8 cellular contexts compared by ENCODE assay signal in genomic region chr9:129006328-129007034, GRCh38. TPM values are rescaled to one million over a fixed set of nuclear protein-coding genes. Genes with fewer than 3 reads are reported as not detected.
DNase-seq lines count a peak whose midpoint lies in the region; ATAC-seq, FAIRE-seq and TF ChIP-seq lines count a peak whose summit lies in the region.

No MANE protein-coding gene starts in this region.

- peak; percentile 82 for ATAC-seq in PC-3
- ATAC-seq in gastroesophageal sphincter, result peak; percentile 88
- ATAC-seq in HG02970 (IDR thresholded peaks at IDR 0.05; ENCODE audit: low FRiP score, unreplicated experiment), result no peak

- H3K4me3 Mint-ChIP-seq in Calu3 (ENCODE audit: low read depth, unreplicated experiment) (no peak overlapping the region), osteocyte (ENCODE audit: unreplicated experiment) (no peak overlapping the region)
- no peak overlapping the region for H3K4me3 Mint-ChIP-seq in activated naive CD4-positive, alpha-beta T cell treated with anti-CD3 and anti-CD28 coated beads, Interleukin-2, amount 10 ng/mL, durations not matched to agents 7 days and 5 days

- POLR2A ChIA-PET in PC-3 (lab: Charles Lee; ENCODE audit: unreplicated experiment), result no interaction called here

- H3K27me3 Mint-ChIP-seq in Calu3 (ENCODE audit: unreplicated experiment) (no peaks in the 10 kb centered on the region), osteocyte (ENCODE audit: unreplicated experiment) (no peaks in the 10 kb centered on the region)
- H3K27me3 Mint-ChIP-seq in activated naive CD4-positive, alpha-beta T cell treated with anti-CD3 and anti-CD28 coated beads, Interleukin-2, amount 10 ng/mL, durations not matched to agents 7 days and 5 days, result no peaks in the 10 kb centered on the region

- no peak for TF ChIP-seq POLR2A in gastroesophageal sphincter (IDR thresholded peaks at IDR 0.05)

- H2AFZ ChIP-seq in PC-3 (ENCODE audit: low read length), result no peak overlapping the region

- no peaks in the 10 kb centered on the region for H3K9me3 Mint-ChIP-seq in Calu3 (ENCODE audit: low read depth, unreplicated experiment)
- H3K9me3 Mint-ChIP-seq in activated naive CD4-positive, alpha-beta T cell treated with anti-CD3 and anti-CD28 coated beads, Interleukin-2, amount 10 ng/mL, durations not matched to agents 7 days and 5 days, result no peaks in the 10 kb centered on the region
- H3K9me3 Mint-ChIP-seq in osteocyte (ENCODE audit: unreplicated experiment), result no peaks in the 10 kb centered on the region

- no peaks in the 10 kb centered on the region for H4K20me1 ChIP-seq in PC-3 (ENCODE audit: low read length)

- H3K4me1 ChIP-seq in PC-3 (ENCODE audit: insufficient read depth, low read length), result no peaks in the 10 kb centered on the region
- peaks cover 0 to 21% (median 7%) of the 10 kb centered on the region in 3 donors for H3K4me1 ChIP-seq in gastroesophageal sphincter

- H3K27ac ChIP-seq in PC-3 (ENCODE audit: low read length) (no peak overlapping the region), gastroesophageal sphincter (peak overlapping the region in 3 of 4 donors; percentile 60 to 68 (median 67))

- H3K36me3 ChIP-seq in PC-3 (ENCODE audit: low read depth, low read length) (peaks cover 12% of the 10 kb centered on the region; the same call in 1 of the 2 replicates), gastroesophageal sphincter (peaks cover 0 to 94% of the 10 kb centered on the region in 2 donors)

- H3K9ac ChIP-seq in PC-3 (ENCODE audit: low read length), result no peak overlapping the region

- H3K79me2 ChIP-seq in PC-3 (ENCODE audit: low read length), result no peaks in the 10 kb centered on the region

- H3K4me1 Mint-ChIP-seq in Calu3 (ENCODE audit: low read depth, unreplicated experiment) (no peaks in the 10 kb centered on the region), osteocyte (ENCODE audit: unreplicated experiment) (peaks cover 5% of the 10 kb centered on the region)
- no peaks in the 10 kb centered on the region for H3K4me1 Mint-ChIP-seq in activated naive CD4-positive, alpha-beta T cell treated with anti-CD3 and anti-CD28 coated beads, Interleukin-2, amount 10 ng/mL, durations not matched to agents 7 days and 5 days

- peak; percentile 68 for DNase-seq in Calu3
- DNase-seq in HTR-8/SVneo (ENCODE audit: insufficient read length, low spot score), result peak; percentile 70
- DNase-seq in PC-3, result peak; percentile 65
- DNase-seq in activated naive CD4-positive, alpha-beta T cell treated with anti-CD3 and anti-CD28 coated beads, Interleukin-2, amount 10 ng/mL, durations not matched to agents 7 days and 5 days, result peak; percentile 66
- DNase-seq in osteocyte (ENCODE audit: extremely low spot score, unreplicated experiment), result no peak
- peak; percentile 82 for DNase-seq in urothelium cell line (ENCODE audit: low spot score)

- BruUV-seq in Calu3 (replicated peaks; lab: Mats Ljungman, UMichigan) (no TSS peak), PC-3 (replicated peaks; lab: Mats Ljungman, UMichigan) (TSS peak; percentile 28)

- WGBS in gastroesophageal sphincter (ENCODE audit: low coverage in 1 of 2), 2 donors, result 44 to 53% methylated on average over 9 to 17 of the region's 21 CpGs

- no peaks in the 10 kb centered on the region for H3K9me2 ChIP-seq in PC-3 (replicated peaks; ENCODE audit: low read length)

- H3K36me3 Mint-ChIP-seq in Calu3 (ENCODE audit: insufficient read depth, unreplicated experiment), result peaks cover 61% of the 10 kb centered on the region
- peaks cover 35% of the 10 kb centered on the region for H3K36me3 Mint-ChIP-seq in activated naive CD4-positive, alpha-beta T cell treated with anti-CD3 and anti-CD28 coated beads, Interleukin-2, amount 10 ng/mL, durations not matched to agents 7 days and 5 days
- peaks cover 25% of the 10 kb centered on the region for H3K36me3 Mint-ChIP-seq in osteocyte (ENCODE audit: unreplicated experiment)

- CTCF ChIA-PET in Calu3 (lab: Charles Lee), result interaction anchor here (0.5 to 1.3 kb wide), 2 partner anchors 20 to 22 kb away, joined by 4 read pairs; partner anchors contain the start of gene SH3GLB2
- CTCF ChIA-PET in PC-3 (lab: Charles Lee), result interaction anchor here (0.6 to 0.7 kb wide), 2 partner anchors 22 to 188 kb away, joined by 3 to 5 read pairs; partner anchors contain the start of genes ENDOG and SH3GLB2
- CTCF ChIA-PET in activated naive CD4-positive, alpha-beta T cell treated with anti-CD3 and anti-CD28 coated beads, Interleukin-2, amount 10 ng/mL, durations not matched to agents 7 days and 5 days (lab: Charles Lee), result interaction anchor here (0.6 to 1.7 kb wide), 3 partner anchors 8 to 570 kb away, joined by 3 to 5 read pairs (median 5); no protein-coding TSS in a partner anchor

- peak; percentile 68 for TF ChIP-seq CTCF in Calu3 (IDR thresholded peaks at IDR 0.05; ENCODE audit: unreplicated experiment)
- peak; percentile 91 for TF ChIP-seq CTCF in PC-3 (conservative IDR thresholded peaks at IDR 0.05; ENCODE audit: low read depth, low read length)
- TF ChIP-seq CTCF in gastroesophageal sphincter (IDR thresholded peaks at IDR 0.05), result peak in 3 of 4 experiments; percentile 69 to 83 (median 74)
- TF ChIP-seq CTCF in osteocyte (IDR thresholded peaks at IDR 0.05), result peak; percentile 90

- FAIRE-seq in HTR-8/SVneo (lab: Jason Lieb, UNC) (no peak), urothelium cell line (lab: Jason Lieb, UNC) (no peak)

- no peak for TF ChIP-seq EP300 in gastroesophageal sphincter (IDR thresholded peaks at IDR 0.05)

- no peak overlapping the region for H3K27ac Mint-ChIP-seq in Calu3 (ENCODE audit: unreplicated experiment)
- no peak overlapping the region for H3K27ac Mint-ChIP-seq in activated naive CD4-positive, alpha-beta T cell treated with anti-CD3 and anti-CD28 coated beads, Interleukin-2, amount 10 ng/mL, durations not matched to agents 7 days and 5 days
- H3K27ac Mint-ChIP-seq in osteocyte (ENCODE audit: unreplicated experiment), result peak overlapping the region; percentile 34

- H3F3A ChIP-seq in PC-3 (ENCODE audit: low read length, unreplicated experiment), result no peaks in the 10 kb centered on the region

- no peak overlapping the region for H3K4me3 ChIP-seq in PC-3 (ENCODE audit: low read length)
- H3K4me3 ChIP-seq in gastroesophageal sphincter, result no peak overlapping the region

- no peak overlapping the region for H3K4me2 ChIP-seq in PC-3 (ENCODE audit: low read length)

- intact Hi-C loops in Calu3 (cut with micrococcal nuclease; ENCODE audit: unreplicated experiment) (no loop called here), PC-3 (cut with micrococcal nuclease) (no loop called here)

- H3K27me3 ChIP-seq in PC-3 (ENCODE audit: low read length) (no peaks in the 10 kb centered on the region), gastroesophageal sphincter (no peaks in the 10 kb centered on the region)

- H3K9me3 ChIP-seq in PC-3 (ENCODE audit: low read length) (no peaks in the 10 kb centered on the region), gastroesophageal sphincter (no peaks in the 10 kb centered on the region)

RNA-seq across cellular contexts. Expression of gene SH3GLB2, which starts 21.6 kb away (rescaled TPM):
- 66.5 and 83.8 TPM in 2 replicates for total RNA-seq in Calu3 (2022)
- 44.1 and 60.4 TPM in 2 replicates for total RNA-seq in PC-3 (2014; rRNA removed)
- 100 to 1,000 TPM in 1 of 4 donors, 10 to 100 TPM in 3; 80.3 to 123 (median 83.6) TPM for total RNA-seq in gastroesophageal sphincter
- 105 and 113 TPM in 2 replicates for total RNA-seq in osteocyte

RNA-seq across cellular contexts. Expression of gene MIGA2, which starts 29.9 kb away (rescaled TPM):
- total RNA-seq in Calu3 (2022) (17.8 and 21.2 TPM in 2 replicates), PC-3 (2014; rRNA removed) (29.6 TPM in 2 replicates), gastroesophageal sphincter (10 to 100 TPM; 16.2 to 38.3 (median 24.6) TPM), osteocyte (27.5 and 29.9 TPM in 2 replicates)

RNA-seq across cellular contexts. Expression of gene NUP188, which starts 59.0 kb away (rescaled TPM):
- 34.3 and 49.6 TPM in 2 replicates for total RNA-seq in Calu3 (2022)
- 48.0 and 52.0 TPM in 2 replicates for total RNA-seq in PC-3 (2014; rRNA removed)
- 10 to 100 TPM; 18.6 to 32.7 (median 29.1) TPM for total RNA-seq in gastroesophageal sphincter
- 44.5 and 49.0 TPM in 2 replicates for total RNA-seq in osteocyte

RNA-seq across cellular contexts. Expression of gene DOLK, which starts 59.1 kb away (rescaled TPM):
- total RNA-seq in Calu3 (2022) (14.6 and 14.7 TPM in 2 replicates), PC-3 (2014; rRNA removed) (17.9 and 23.7 TPM in 2 replicates), gastroesophageal sphincter (10 to 100 TPM in 3 of 4 donors, 1 to 10 TPM in 1; 9.8 to 17.1 (median 13.0) TPM), osteocyte (27.4 and 30.5 TPM in 2 replicates)
